Comparison of ENCODE assay signal across 1 cellular context in genomic region chr19:33175156-33175782, GRCh38.
TF ChIP-seq lines count a peak whose summit lies in the region.

No MANE protein-coding gene starts in this region.

TF ChIP-seq in IMR-90, 13 proteins besides CTCF, POLR2A, EP300 and RAD21:
- TF ChIP-seq RCOR1 (IDR thresholded peaks at IDR 0.05; ENCODE audit: insufficient replicate concordance, low read length) (no peak), CHD1 (IDR thresholded peaks at IDR 0.05; ENCODE audit: low read depth, low read length) (no peak), CEBPB (IDR thresholded peaks at IDR 0.05; ENCODE audit: low read depth, low read length) (no peak), ELK1 (IDR thresholded peaks at IDR 0.05; ENCODE audit: borderline replicate concordance, low read depth, low read length) (no peak), MAFK (IDR thresholded peaks at IDR 0.05; ENCODE audit: low read depth, low read length) (no peak), USF2 (IDR thresholded peaks at IDR 0.05; ENCODE audit: low read depth, low read length) (no peak), MAZ (IDR thresholded peaks at IDR 0.05; ENCODE audit: borderline replicate concordance, low read depth, low read length) (no peak), MXI1 (IDR thresholded peaks at IDR 0.05; ENCODE audit: borderline replicate concordance, low read depth, low read length) (no peak)
